23 cellular contexts compared by ENCODE assay signal in the genomic region with DNA sequence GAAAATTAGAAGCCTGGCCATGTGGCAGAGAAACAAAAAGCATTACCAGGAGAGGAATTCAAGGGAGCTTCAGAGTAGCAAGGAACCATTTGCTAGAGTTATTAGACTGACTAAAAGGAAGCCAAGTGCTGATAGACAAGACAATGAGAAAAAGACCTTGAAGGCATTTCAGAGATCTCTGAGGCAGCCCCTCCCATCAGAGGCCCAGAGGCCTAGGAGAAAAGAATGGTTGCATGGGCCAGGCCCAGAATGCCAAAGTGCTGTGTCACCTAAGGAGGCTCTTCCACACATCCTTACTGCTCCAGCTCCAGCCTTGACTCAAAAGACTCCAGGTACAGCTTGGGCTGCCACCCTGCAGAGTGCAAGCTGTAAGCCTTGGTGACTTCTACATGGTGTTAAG.
DNase-seq lines count a peak whose midpoint lies in the region; ATAC-seq, FAIRE-seq and TF ChIP-seq lines count a peak whose summit lies in the region.
"Had no signal": no experiment of that assay in that cellular context is flagged by ENCODE, and none has a peak within 500 bp of the region (broad histone marks: within the 10 kb centered on the region; RNA-seq: fewer than 3 reads in every experiment).

No MANE protein-coding gene starts in this region.

- H3K79me1 ChIP-seq in IMR-90 (ENCODE audit: low read depth in 1 of 2, low read length in 2 of 2), result no peaks in the 10 kb centered on the region

- in situ Hi-C loops in IMR-90 (cut with MboI; ENCODE audit: low sequenced_read_pairs), result no loop called here

- H3K4me3 ChIP-seq in IMR-90 (ENCODE audit: insufficient read depth, low read depth, low read length) (no peak overlapping the region), cardiac fibroblast (replicated peaks in 1 of 2; ENCODE audit: low read depth in 2 of 2, low read length in 2 of 2) (no peak overlapping the region), keratinocyte (ENCODE audit: control insufficient read depth in 2 of 3, extremely low read depth in 1 of 3, insufficient read depth in 2 of 3, low read depth in 1 of 3, low read length in 3 of 3) (no peak overlapping the region), Caco-2 (ENCODE audit: low read depth, low read length) (no peak overlapping the region)
- H3K4me3 ChIP-seq: HAP-1, right lobe of liver, testis had no signal

- peak overlapping the region; percentile 52 for H3K4ac ChIP-seq in IMR-90 (ENCODE audit: low read depth, low read length)

- TF ChIP-seq RAD21 in IMR-90 (IDR thresholded peaks at IDR 0.05; ENCODE audit: low read length), result no peak

- H3K27me3 Mint-ChIP-seq in Caco-2 (ENCODE audit: insufficient read depth, unreplicated experiment), result peaks cover 14% of the 10 kb centered on the region

- H3K9ac ChIP-seq in IMR-90 (ENCODE audit: low read depth, low read length) (no peak overlapping the region), keratinocyte (ENCODE audit: control insufficient read depth, extremely low read depth, insufficient read depth, low read length) (no peak overlapping the region)

- H3K27me3 ChIP-seq in IMR-90 (ENCODE audit: control insufficient read depth, insufficient read depth, low read length), result no peaks in the 10 kb centered on the region
- H3K27me3 ChIP-seq in keratinocyte (ENCODE audit: control insufficient read depth, extremely low read depth, insufficient read depth, low read length), result no peaks in the 10 kb centered on the region
- no peaks in the 10 kb centered on the region for H3K27me3 ChIP-seq in Caco-2 (replicated peaks; ENCODE audit: control insufficient read depth, insufficient read depth, low read length)
- H3K27me3 ChIP-seq: right lobe of liver, testis had no signal

- H3K27ac Mint-ChIP-seq in Caco-2 (ENCODE audit: unreplicated experiment), result no peak overlapping the region
- H3K27ac Mint-ChIP-seq: activated CD4-positive, alpha-beta T cell treated with anti-CD3 and anti-CD28 coated beads, Interleukin-2, amount 10 ng/mL, durations not matched to agents 24 days and 14 days; activated T-helper 2 cell treated with anti-CD3 and anti-CD28 coated beads, Interferon-gamma antibody, Interleukin-2, Interleukin-4, amounts not matched to agents 10 μg/mL and 5 μg/mL and 100 μg/mL, durations not matched to agents 14 hours and 24 hours and 36 hours; nephron progenitor cell; T-helper 1 cell treated with Interleukin-12 subunit alpha and Interleukin-12 subunit beta and Interleukin-4 antibody, amounts not matched to agents 30 μg/mL and 1 μg/mL, for 36 hours had no signal

- DNase-seq in EH (ENCODE audit: low read depth), result peak; percentile 80
- peak; percentile 42 for DNase-seq in IMR-90
- DNase-seq in cardiac fibroblast (ENCODE audit: low read depth in 2 of 2), result peak; percentile 13 to 72
- peak; percentile 11 for DNase-seq in keratinocyte (ENCODE audit: low read depth, low spot score)
- no peak for DNase-seq in NCI-H446 (lab: John Stamatoyannopoulos, UW)
- no peak for DNase-seq in NCI-H345 treated with DMSO at 0.1 percent for 48 hours (lab: John Stamatoyannopoulos, UW; ENCODE audit: unreplicated experiment)
- no peak for DNase-seq in NOMO-1 treated with DMSO at 0.1 percent for 48 hours (lab: John Stamatoyannopoulos, UW; ENCODE audit: unreplicated experiment)
- DNase-seq in Caco-2, result no peak
- DNase-seq: ACHN; activated CD4-positive, alpha-beta T cell treated with anti-CD3 and anti-CD28 coated beads, Interleukin-2, amount 10 ng/mL, durations not matched to agents 24 days and 14 days; CD4-positive, CD25-positive, alpha-beta regulatory T cell; dermis blood vessel endothelial cell; NCI-H1417; NCI-H69; nephron progenitor cell; right lobe of liver; SIG-M5; testis had no signal

- no peak overlapping the region for H3K27ac ChIP-seq in IMR-90 (ENCODE audit: insufficient read depth, low read length)
- H3K27ac ChIP-seq in keratinocyte (ENCODE audit: control insufficient read depth, insufficient read depth, low read length), result no peak overlapping the region
- H3K27ac ChIP-seq: right lobe of liver, testis had no signal

- no peak overlapping the region for H2AK9ac ChIP-seq in IMR-90 (replicated peaks; ENCODE audit: low read depth, low read length, poor library complexity)

- TF ChIP-seq CTCF in IMR-90 (conservative IDR thresholded peaks at IDR 0.05; ENCODE audit: low read depth, low read length) (no peak), cardiac fibroblast (IDR thresholded peaks at IDR 0.05; ENCODE audit: low read depth, low read length) (no peak), keratinocyte (optimal IDR thresholded peaks at IDR 0.05 in 1 of 3, IDR thresholded peaks at IDR 0.05 in 1 of 3, conservative IDR thresholded peaks at IDR 0.05 in 1 of 3; ENCODE audit: extremely low read depth in 1 of 3, insufficient read depth in 2 of 3, low read length in 3 of 3) (no peak), Caco-2 (IDR thresholded peaks at IDR 0.05; ENCODE audit: insufficient read depth in 1 of 2, low read depth in 1 of 2, low read length in 1 of 2, severe bottlenecking in 1 of 2, unreplicated experiment in 1 of 2) (no peak)

- no peak for ATAC-seq in IMR-90 (ENCODE audit: low read depth)
- ATAC-seq: left lobe of liver, right lobe of liver had no signal

- no peak overlapping the region for H2BK5ac ChIP-seq in IMR-90 (ENCODE audit: low read depth, low read length, poor library complexity, severe bottlenecking)

- H4K20me1 ChIP-seq in IMR-90 (ENCODE audit: insufficient read depth, low read length) (no peaks in the 10 kb centered on the region), keratinocyte (ENCODE audit: control insufficient read depth, extremely low read depth, insufficient read depth, low read length) (no peaks in the 10 kb centered on the region)

- H3K36me3 ChIP-seq in IMR-90 (ENCODE audit: control insufficient read depth, insufficient read depth, low read length) (no peaks in the 10 kb centered on the region), keratinocyte (ENCODE audit: control insufficient read depth in 2 of 2, extremely low read depth in 1 of 2, insufficient read depth in 2 of 2, low read length in 2 of 2) (no peaks in the 10 kb centered on the region), Caco-2 (ENCODE audit: control insufficient read depth, insufficient read depth, low read length) (no peaks in the 10 kb centered on the region)
- H3K36me3 ChIP-seq: HAP-1, right lobe of liver had no signal

- CTCF ChIA-PET in IMR-90 (lab: Yijun Ruan, JAX), result interaction anchor here (0.6 kb wide), 1 partner anchor 23 kb away, joined by 3 read pairs; no protein-coding TSS in a partner anchor
- CTCF ChIA-PET in Caco-2 (lab: Charles Lee), result no interaction called here

- H2BK120ac ChIP-seq in IMR-90 (ENCODE audit: low read depth, low read length), result peak overlapping the region; percentile 79

- H3K9me3 Mint-ChIP-seq in Caco-2 (ENCODE audit: unreplicated experiment), result no peaks in the 10 kb centered on the region
- H3K9me3 Mint-ChIP-seq: activated CD4-positive, alpha-beta T cell treated with anti-CD3 and anti-CD28 coated beads, Interleukin-2, amount 10 ng/mL, durations not matched to agents 24 days and 14 days; activated T-helper 2 cell treated with anti-CD3 and anti-CD28 coated beads, Interferon-gamma antibody, Interleukin-2, Interleukin-4, amounts not matched to agents 10 μg/mL and 5 μg/mL and 100 μg/mL, durations not matched to agents 14 hours and 24 hours and 36 hours; CD4-positive, CD25-positive, alpha-beta regulatory T cell; T-helper 1 cell treated with Interleukin-12 subunit alpha and Interleukin-12 subunit beta and Interleukin-4 antibody, amounts not matched to agents 30 μg/mL and 1 μg/mL, for 36 hours had no signal

- TF ChIP-seq POLR2A in IMR-90 (IDR thresholded peaks at IDR 0.05; ENCODE audit: low read depth, low read length), result no peak

- POLR2A ChIA-PET in IMR-90 (lab: Charles Lee; ENCODE audit: unreplicated experiment) (no interaction called here), Caco-2 (lab: Charles Lee) (no interaction called here)

- no peaks in the 10 kb centered on the region for H3K4me1 Mint-ChIP-seq in Caco-2 (ENCODE audit: low read depth, unreplicated experiment)
- H3K4me1 Mint-ChIP-seq: CD4-positive, CD25-positive, alpha-beta regulatory T cell; nephron progenitor cell had no signal

- H3K79me2 ChIP-seq in keratinocyte (ENCODE audit: control insufficient read depth, insufficient read depth, low read length), result no peaks in the 10 kb centered on the region

- H3K9me3 ChIP-seq in IMR-90 (ENCODE audit: control insufficient read depth, insufficient read depth, low read length), result no peaks in the 10 kb centered on the region
- H3K9me3 ChIP-seq in keratinocyte (ENCODE audit: control insufficient read depth, low read depth, low read length), result no peaks in the 10 kb centered on the region
- no peaks in the 10 kb centered on the region; the same call in 1 of the 2 replicates for H3K9me3 ChIP-seq in Caco-2
- H3K9me3 ChIP-seq: HAP-1, right lobe of liver, testis had no signal

- H3K56ac ChIP-seq in IMR-90 (ENCODE audit: extremely low read depth, insufficient read depth, low read length), result no peak overlapping the region

- H3K23ac ChIP-seq in IMR-90 (ENCODE audit: low read depth, low read length), result peak overlapping the region; percentile 26; the same call in 1 of the 2 replicates

- dilution Hi-C loops in IMR-90 (cut with HindIII; ENCODE audit: low sequenced_read_pairs, unreplicated experiment) (no loop called here), keratinocyte (cut with MboI; ENCODE audit: extremely low pct_ligation_motif_present, low sequenced_read_pairs) (no loop called here)

- peaks cover 10% of the 10 kb centered on the region for H3K4me1 ChIP-seq in IMR-90 (ENCODE audit: control insufficient read depth, insufficient read depth, low read length)
- peaks cover 12% of the 10 kb centered on the region for H3K4me1 ChIP-seq in keratinocyte (ENCODE audit: control insufficient read depth, extremely low read depth, insufficient read depth, low read length)
- no peaks in the 10 kb centered on the region for H3K4me1 ChIP-seq in Caco-2
- H3K4me1 ChIP-seq: HAP-1, right lobe of liver, testis had no signal

- no peak overlapping the region for H3K4me3 Mint-ChIP-seq in Caco-2 (ENCODE audit: unreplicated experiment)
- H3K4me3 Mint-ChIP-seq: activated CD4-positive, alpha-beta T cell treated with anti-CD3 and anti-CD28 coated beads, Interleukin-2, amount 10 ng/mL, durations not matched to agents 24 days and 14 days; CD4-positive, CD25-positive, alpha-beta regulatory T cell; nephron progenitor cell; T-helper 1 cell treated with Interleukin-12 subunit alpha and Interleukin-12 subunit beta and Interleukin-4 antibody, amounts not matched to agents 30 μg/mL and 1 μg/mL, for 36 hours had no signal

- H2BK15ac ChIP-seq in IMR-90 (ENCODE audit: low read depth, low read length), result peak overlapping the region; percentile 10; the same call in 1 of the 3 replicates

- peak overlapping the region; percentile 39; the same call in 1 of the 2 replicates for H4K91ac ChIP-seq in IMR-90 (ENCODE audit: insufficient read depth, low read depth, low read length)

- H3K9me1 ChIP-seq in IMR-90 (ENCODE audit: insufficient read depth, low read length) (0 out of 2 replicates have a peak, but pooled peaks cover 5% of the 10 kb centered on the region), keratinocyte (ENCODE audit: control insufficient read depth, extremely low read depth, insufficient read depth, low read length) (no peaks in the 10 kb centered on the region)

- H4K8ac ChIP-seq in IMR-90 (ENCODE audit: low read depth in 2 of 2, low read length in 2 of 2), result peak overlapping the region in 1 of 2 experiments; percentile 54; a peak in 2 of 4 replicates

- intact Hi-C loops in IMR-90 (cut with micrococcal nuclease), result no loop called here
- intact Hi-C loops in Caco-2 (cut with micrococcal nuclease; ENCODE audit: unreplicated experiment), result no loop called here

- BruUV-seq in IMR-90 (replicated peaks; lab: Mats Ljungman, UMichigan), result no TSS peak
- no TSS peak for BruUV-seq in Caco-2 (replicated peaks; lab: Mats Ljungman, UMichigan)

- H3K4me2 ChIP-seq in IMR-90 (ENCODE audit: low read depth, low read length) (no peak overlapping the region), keratinocyte (ENCODE audit: control insufficient read depth, extremely low read depth, insufficient read depth, low read depth, low read length) (no peak overlapping the region)

- H4K5ac ChIP-seq in IMR-90 (ENCODE audit: low read depth, low read length), result no peak overlapping the region; the same call in 1 of the 2 replicates

- H2AK5ac ChIP-seq in IMR-90 (ENCODE audit: low read depth, low read length), result peak overlapping the region; percentile 70; the same call in 1 of the 2 replicates

- peak overlapping the region; percentile 48; the same call in 1 of the 2 replicates for H2BK20ac ChIP-seq in IMR-90 (ENCODE audit: low read depth, low read length)

- peak; percentile 85 for FAIRE-seq in keratinocyte (lab: Jason Lieb, UNC)
- FAIRE-seq: endothelial cell of umbilical vein had no signal

- H3K14ac ChIP-seq in IMR-90 (replicated peaks; ENCODE audit: low read depth, low read length), result peak overlapping the region; percentile 65

- H3K36me3 Mint-ChIP-seq in Caco-2 (ENCODE audit: insufficient read depth, unreplicated experiment), result no peaks in the 10 kb centered on the region
- H3K36me3 Mint-ChIP-seq: CD4-positive, CD25-positive, alpha-beta regulatory T cell had no signal

- H2AFZ ChIP-seq in IMR-90 (replicated peaks; ENCODE audit: low read length, poor library complexity) (peak overlapping the region; percentile 75), keratinocyte (ENCODE audit: control insufficient read depth, low read length) (peak overlapping the region; percentile 17)

- no peak overlapping the region for H3K18ac ChIP-seq in IMR-90 (ENCODE audit: low read depth, low read length)

Comparison
In these comparisons a context has a peak if more than half of its experiments do, and no peak if none do; other contexts are left out.
1. DNase-seq: peak in EH (single experiment), IMR-90 (single experiment), cardiac fibroblast (2 of 2) and keratinocyte (single experiment); none in NCI-H446 (0 of 2), NCI-H345 treated with DMSO at 0.1 percent for 48 hours (single experiment), NOMO-1 treated with DMSO at 0.1 percent for 48 hours (single experiment) and Caco-2 (0 of 2).